Comparison of ENCODE assay signal across 1 cellular context in the genomic region with DNA sequence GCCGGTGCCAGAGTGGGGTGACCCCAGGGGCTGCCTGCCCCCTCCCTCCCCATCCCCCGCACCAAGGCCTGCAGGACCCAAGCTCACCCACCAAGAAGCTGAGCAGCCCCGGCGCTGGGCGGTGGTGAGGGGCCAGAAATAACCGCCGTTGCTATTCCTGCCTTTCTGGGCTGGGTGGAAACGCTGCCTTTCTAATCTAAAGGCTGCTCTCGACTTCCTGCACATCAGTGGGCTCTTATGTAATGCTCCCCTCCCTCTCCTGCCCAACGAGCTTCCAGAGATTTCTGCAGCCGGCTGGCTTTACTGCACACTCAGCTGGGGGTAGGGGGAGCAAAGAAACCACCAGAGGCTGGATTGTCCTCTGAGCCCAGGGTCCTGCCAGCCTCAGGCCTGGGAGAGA.
TF ChIP-seq lines count a peak whose summit lies in the region.

No MANE protein-coding gene starts in this region.

TF ChIP-seq in HepG2, 621 proteins besides CTCF, POLR2A, EP300 and RAD21:
- no peak for TF ChIP-seq DR1 (CRISPR knock-in tag; IDR thresholded peaks at IDR 0.05)
- TF ChIP-seq REXO4 (CRISPR knock-in tag; IDR thresholded peaks at IDR 0.05; ENCODE audit: borderline replicate concordance), result no peak
- TF ChIP-seq, protein P1, sequence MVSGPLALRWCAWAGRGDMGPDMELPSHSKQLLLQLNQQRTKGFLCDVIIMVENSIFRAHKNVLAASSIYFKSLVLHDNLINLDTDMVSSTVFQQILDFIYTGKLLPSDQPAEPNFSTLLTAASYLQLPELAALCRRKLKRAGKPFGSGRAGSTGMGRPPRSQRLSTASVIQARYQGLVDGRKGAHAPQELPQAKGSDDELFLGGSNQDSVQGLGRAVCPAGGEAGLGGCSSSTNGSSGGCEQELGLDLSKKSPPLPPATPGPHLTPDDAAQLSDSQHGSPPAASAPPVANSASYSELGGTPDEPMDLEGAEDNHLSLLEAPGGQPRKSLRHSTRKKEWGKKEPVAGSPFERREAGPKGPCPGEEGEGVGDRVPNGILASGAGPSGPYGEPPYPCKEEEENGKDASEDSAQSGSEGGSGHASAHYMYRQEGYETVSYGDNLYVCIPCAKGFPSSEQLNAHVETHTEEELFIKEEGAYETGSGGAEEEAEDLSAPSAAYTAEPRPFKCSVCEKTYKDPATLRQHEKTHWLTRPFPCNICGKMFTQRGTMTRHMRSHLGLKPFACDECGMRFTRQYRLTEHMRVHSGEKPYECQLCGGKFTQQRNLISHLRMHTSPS (CRISPR knock-in tag; IDR thresholded peaks at IDR 0.05; ENCODE audit: low read depth), result no peak
- no peak for TF ChIP-seq RCOR2 (CRISPR knock-in tag; IDR thresholded peaks at IDR 0.05)
- TF ChIP-seq, protein P2, sequence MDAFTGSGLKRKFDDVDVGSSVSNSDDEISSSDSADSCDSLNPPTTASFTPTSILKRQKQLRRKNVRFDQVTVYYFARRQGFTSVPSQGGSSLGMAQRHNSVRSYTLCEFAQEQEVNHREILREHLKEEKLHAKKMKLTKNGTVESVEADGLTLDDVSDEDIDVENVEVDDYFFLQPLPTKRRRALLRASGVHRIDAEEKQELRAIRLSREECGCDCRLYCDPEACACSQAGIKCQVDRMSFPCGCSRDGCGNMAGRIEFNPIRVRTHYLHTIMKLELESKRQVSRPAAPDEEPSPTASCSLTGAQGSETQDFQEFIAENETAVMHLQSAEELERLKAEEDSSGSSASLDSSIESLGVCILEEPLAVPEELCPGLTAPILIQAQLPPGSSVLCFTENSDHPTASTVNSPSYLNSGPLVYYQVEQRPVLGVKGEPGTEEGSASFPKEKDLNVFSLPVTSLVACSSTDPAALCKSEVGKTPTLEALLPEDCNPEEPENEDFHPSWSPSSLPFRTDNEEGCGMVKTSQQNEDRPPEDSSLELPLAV (CRISPR knock-in tag; conservative IDR thresholded peaks at IDR 0.05; ENCODE audit: low read depth), result no peak
- no peak for TF ChIP-seq ATM (IDR thresholded peaks at IDR 0.05; ENCODE audit: borderline replicate concordance)
- no peak for TF ChIP-seq ZNF652 (CRISPR knock-in tag; IDR thresholded peaks at IDR 0.05; ENCODE audit: borderline replicate concordance, low read depth)
- no peak for TF ChIP-seq NCOR1 (IDR thresholded peaks at IDR 0.05; ENCODE audit: borderline replicate concordance, low read length)
- TF ChIP-seq SSRP1 (CRISPR knock-in tag; IDR thresholded peaks at IDR 0.05), result no peak
- no peak for TF ChIP-seq ZNF143 (CRISPR knock-in tag; IDR thresholded peaks at IDR 0.05)
- TF ChIP-seq, protein P3, sequence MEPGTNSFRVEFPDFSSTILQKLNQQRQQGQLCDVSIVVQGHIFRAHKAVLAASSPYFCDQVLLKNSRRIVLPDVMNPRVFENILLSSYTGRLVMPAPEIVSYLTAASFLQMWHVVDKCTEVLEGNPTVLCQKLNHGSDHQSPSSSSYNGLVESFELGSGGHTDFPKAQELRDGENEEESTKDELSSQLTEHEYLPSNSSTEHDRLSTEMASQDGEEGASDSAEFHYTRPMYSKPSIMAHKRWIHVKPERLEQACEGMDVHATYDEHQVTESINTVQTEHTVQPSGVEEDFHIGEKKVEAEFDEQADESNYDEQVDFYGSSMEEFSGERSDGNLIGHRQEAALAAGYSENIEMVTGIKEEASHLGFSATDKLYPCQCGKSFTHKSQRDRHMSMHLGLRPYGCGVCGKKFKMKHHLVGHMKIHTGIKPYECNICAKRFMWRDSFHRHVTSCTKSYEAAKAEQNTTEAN (CRISPR knock-in tag; conservative IDR thresholded peaks at IDR 0.05), result no peak
- no peak for TF ChIP-seq FOXP1 (IDR thresholded peaks at IDR 0.05)
- TF ChIP-seq FOXP1 (CRISPR knock-in tag; IDR thresholded peaks at IDR 0.05), result no peak
- TF ChIP-seq, protein P4, sequence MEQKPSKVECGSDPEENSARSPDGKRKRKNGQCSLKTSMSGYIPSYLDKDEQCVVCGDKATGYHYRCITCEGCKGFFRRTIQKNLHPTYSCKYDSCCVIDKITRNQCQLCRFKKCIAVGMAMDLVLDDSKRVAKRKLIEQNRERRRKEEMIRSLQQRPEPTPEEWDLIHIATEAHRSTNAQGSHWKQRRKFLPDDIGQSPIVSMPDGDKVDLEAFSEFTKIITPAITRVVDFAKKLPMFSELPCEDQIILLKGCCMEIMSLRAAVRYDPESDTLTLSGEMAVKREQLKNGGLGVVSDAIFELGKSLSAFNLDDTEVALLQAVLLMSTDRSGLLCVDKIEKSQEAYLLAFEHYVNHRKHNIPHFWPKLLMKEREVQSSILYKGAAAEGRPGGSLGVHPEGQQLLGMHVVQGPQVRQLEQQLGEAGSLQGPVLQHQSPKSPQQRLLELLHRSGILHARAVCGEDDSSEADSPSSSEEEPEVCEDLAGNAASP (CRISPR knock-in tag; IDR thresholded peaks at IDR 0.05; ENCODE audit: borderline replicate concordance), result no peak
- no peak for TF ChIP-seq ZNF567 (CRISPR knock-in tag; IDR thresholded peaks at IDR 0.05; ENCODE audit: borderline replicate concordance)
